Comparison of ENCODE assay signal across 8 cellular contexts in genomic region chr9:38687389-38687842, GRCh38. TPM values are rescaled to one million over a fixed set of nuclear protein-coding genes. Genes with fewer than 3 reads are reported as not detected.
DNase-seq lines count a peak whose midpoint lies in the region; ATAC-seq and FAIRE-seq lines count a peak whose summit lies in the region.

No MANE protein-coding gene starts in this region.

- intact Hi-C loops in activated T-helper 1 cell treated with anti-CD3 and anti-CD28 coated beads, Interleukin-12 subunit alpha, Interleukin-12 subunit beta, Interleukin-2, Interleukin-4 antibody, amounts not matched to agents 30 ng/mL and 10 ng/mL and 1 ng/mL, durations not matched to agents 14 hours and 24 hours and 36 hours (cut with micrococcal nuclease), result no loop called here
- intact Hi-C loops in Right ventricle myocardium superior (cut with DNase I), result no loop called here

- no peaks in the 10 kb centered on the region for H3K9me3 Mint-ChIP-seq in activated T-helper 1 cell treated with anti-CD3 and anti-CD28 coated beads, Interleukin-12 subunit alpha, Interleukin-12 subunit beta, Interleukin-2, Interleukin-4 antibody, amounts not matched to agents 30 ng/mL and 10 ng/mL and 1 ng/mL, durations not matched to agents 14 hours and 24 hours and 36 hours

- no peak for FAIRE-seq in HTR-8/SVneo (lab: Jason Lieb, UNC)

- DNase-seq in AG20443 (ENCODE audit: low spot score) (peak; percentile 34), Right ventricle myocardium superior (peak; percentile 70), retina (peak; percentile 43), HTR-8/SVneo (ENCODE audit: insufficient read length, low spot score) (no peak)
- peak; percentile 9 for DNase-seq in activated T-helper 1 cell treated with anti-CD3 and anti-CD28 coated beads, Interleukin-12 subunit alpha, Interleukin-12 subunit beta, Interleukin-2, Interleukin-4 antibody, amounts not matched to agents 30 ng/mL and 10 ng/mL and 1 ng/mL, durations not matched to agents 14 hours and 24 hours and 36 hours (ENCODE audit: low spot score)

- H3K27me3 Mint-ChIP-seq in activated T-helper 1 cell treated with anti-CD3 and anti-CD28 coated beads, Interleukin-12 subunit alpha, Interleukin-12 subunit beta, Interleukin-2, Interleukin-4 antibody, amounts not matched to agents 30 ng/mL and 10 ng/mL and 1 ng/mL, durations not matched to agents 14 hours and 24 hours and 36 hours (ENCODE audit: insufficient read depth), result peaks cover 3% of the 10 kb centered on the region

- H3K4me1 Mint-ChIP-seq in activated T-helper 1 cell treated with anti-CD3 and anti-CD28 coated beads, Interleukin-12 subunit alpha, Interleukin-12 subunit beta, Interleukin-2, Interleukin-4 antibody, amounts not matched to agents 30 ng/mL and 10 ng/mL and 1 ng/mL, durations not matched to agents 14 hours and 24 hours and 36 hours (ENCODE audit: low read depth), result peaks cover 4% of the 10 kb centered on the region

- peak; percentile 59 for ATAC-seq in HG02610 (IDR thresholded peaks at IDR 0.05; ENCODE audit: unreplicated experiment)
- ATAC-seq in Right ventricle myocardium superior (ENCODE audit: poor library complexity), result peak; percentile 63
- ATAC-seq in GM21447 (IDR thresholded peaks at IDR 0.05; ENCODE audit: unreplicated experiment), result no peak
- no peak for ATAC-seq in HG03520 (IDR thresholded peaks at IDR 0.05; ENCODE audit: unreplicated experiment)

- no peak overlapping the region for H3K27ac Mint-ChIP-seq in activated T-helper 1 cell treated with anti-CD3 and anti-CD28 coated beads, Interleukin-12 subunit alpha, Interleukin-12 subunit beta, Interleukin-2, Interleukin-4 antibody, amounts not matched to agents 30 ng/mL and 10 ng/mL and 1 ng/mL, durations not matched to agents 14 hours and 24 hours and 36 hours

- H3K4me3 Mint-ChIP-seq in activated T-helper 1 cell treated with anti-CD3 and anti-CD28 coated beads, Interleukin-12 subunit alpha, Interleukin-12 subunit beta, Interleukin-2, Interleukin-4 antibody, amounts not matched to agents 30 ng/mL and 10 ng/mL and 1 ng/mL, durations not matched to agents 14 hours and 24 hours and 36 hours, result no peak overlapping the region

- H3K36me3 Mint-ChIP-seq in activated T-helper 1 cell treated with anti-CD3 and anti-CD28 coated beads, Interleukin-12 subunit alpha, Interleukin-12 subunit beta, Interleukin-2, Interleukin-4 antibody, amounts not matched to agents 30 ng/mL and 10 ng/mL and 1 ng/mL, durations not matched to agents 14 hours and 24 hours and 36 hours (ENCODE audit: low read depth), result no peaks in the 10 kb centered on the region

RNA-seq across cellular contexts. Expression of gene FAM240B, which starts 32.5 kb away (rescaled TPM):
- not detected in 2 replicates for total RNA-seq in activated T-helper 1 cell treated with anti-CD3 and anti-CD28 coated beads, Interleukin-12 subunit alpha, Interleukin-12 subunit beta, Interleukin-2, Interleukin-4 antibody, amounts not matched to agents 30 ng/mL and 10 ng/mL and 1 ng/mL, durations not matched to agents 14 hours and 24 hours and 36 hours
- total RNA-seq in Right ventricle myocardium superior, result not detected

Comparison
In these comparisons a context has a peak if more than half of its experiments do, and no peak if none do; other contexts are left out.
1. ATAC-seq: peak in HG02610 (single experiment) and Right ventricle myocardium superior (single experiment); none in GM21447 (single experiment) and HG03520 (single experiment).